Comparison of ENCODE assay signal across 22 cellular contexts in genomic region chr1:56399326-56400292, GRCh38.
"Had no signal": no experiment of that assay in that cellular context is flagged by ENCODE, and none has a peak within 500 bp of the region (broad histone marks: within the 10 kb centered on the region; RNA-seq: fewer than 3 reads in every experiment).

No MANE protein-coding gene starts in this region.

- H3K9me3 ChIP-seq: esophagus squamous epithelium, left lung, neutrophil, pancreas, psoas muscle, thyroid gland had no signal

- DNase-seq: activated CD4-positive, alpha-beta T cell treated with anti-CD3 and anti-CD28 coated beads, Interleukin-2, amount 10 ng/mL, durations not matched to agents 24 days and 14 days; activated CD8-positive, alpha-beta memory T cell treated with anti-CD3 and anti-CD28 coated beads, Interleukin-2, amount 10 ng/mL, durations not matched to agents 7 days and 5 days; activated CD8-positive, alpha-beta T cell treated with anti-CD3 and anti-CD28 coated beads for 36 hours; activated effector memory CD4-positive, alpha-beta T cell treated with anti-CD3 and anti-CD28 coated beads, Interleukin-2, amount 50 U/mL, for 16 hours; activated naive CD4-positive, alpha-beta T cell treated with anti-CD3 and anti-CD28 coated beads, Interleukin-2, amount 10 ng/mL, durations not matched to agents 7 days and 5 days; activated T-cell treated with anti-CD3 and anti-CD28 coated beads for 4 hours; anterior cingulate cortex; brain microvascular endothelial cell; central memory CD4-positive, alpha-beta T cell; effector memory CD8-positive, alpha-beta T cell; esophagus squamous epithelium; kidney; left lung; pancreas; psoas muscle; right cardiac atrium; stimulated activated CD4-positive, alpha-beta T cell treated with anti-CD3 and anti-CD28 coated beads, Interleukin-12 subunit alpha, Interleukin-12 subunit beta, amount 100 ng/mL, for 4 hours; substantia nigra; T-cell; thyroid gland had no signal

- H3K36me3 ChIP-seq: brain microvascular endothelial cell, esophagus squamous epithelium, left lung, neutrophil, pancreas, thyroid gland had no signal

- H3K4me3 ChIP-seq: esophagus squamous epithelium, left lung, pancreas, psoas muscle, thyroid gland had no signal

- H3K4me1 ChIP-seq: esophagus squamous epithelium, left lung, pancreas, psoas muscle had no signal

- H3K27ac ChIP-seq: brain microvascular endothelial cell, esophagus squamous epithelium, left lung, neutrophil, pancreas, psoas muscle had no signal

- FAIRE-seq: kidney, pancreas had no signal

- H3K27me3 ChIP-seq: brain microvascular endothelial cell, esophagus squamous epithelium, left lung, pancreas, thyroid gland had no signal

- ATAC-seq: activated CD4-positive, CD25-positive, alpha-beta regulatory T cell treated with anti-CD3 and anti-CD28 coated beads, Interleukin-2, amount 50 U/mL, for 24 hours; activated CD8-positive, alpha-beta memory T cell treated with anti-CD3 and anti-CD28 coated beads, Interleukin-2, amount 10 ng/mL, durations not matched to agents 7 days and 5 days; activated CD8-positive, alpha-beta T cell treated with anti-CD3 and anti-CD28 coated beads for 36 hours; effector memory CD8-positive, alpha-beta T cell; left lung; pancreas; psoas muscle; right cardiac atrium; T-cell had no signal
